Comparison of ENCODE assay signal across 8 cellular contexts in genomic region chr10:58267713-58268453, GRCh38.
DNase-seq lines count a peak whose midpoint lies in the region; ATAC-seq lines count a peak whose summit lies in the region.

Gene IPMK, minus strand, starts transcription at chr10:58267894. Its CDS starts 283 bp downstream, at chr10:58267611.

- peak within 1 kb of the TSS; percentile 99 for H3K4me3 Mint-ChIP-seq in central memory CD8-positive, alpha-beta T cell

- DNase-seq in AG08395 (ENCODE audit: low spot score) (peak; percentile 91), NCI-H345 (lab: John Stamatoyannopoulos, UW) (peak; percentile 88), kidney glomerular epithelial cell (lab: John Stamatoyannopoulos, UW) (peak; percentile 73)
- DNase-seq in activated CD4-positive, CD25-positive, alpha-beta regulatory T cell treated with anti-CD3 and anti-CD28 coated beads, Interleukin-2, amount 50 U/mL, for 72 hours, result peak; percentile 92
- peak; percentile 94 to 95 for DNase-seq in central memory CD8-positive, alpha-beta T cell (ENCODE audit: low spot score in 2 of 2)
- DNase-seq in stimulated activated CD4-positive, alpha-beta T cell treated with anti-CD3 and anti-CD28 coated beads, Interleukin-1b, Interleukin-23, amount 100 ng/mL, for 1 hour (ENCODE audit: low read depth in 2 of 2), result peak; percentile 83 to 85

- H3K36me3 Mint-ChIP-seq in central memory CD8-positive, alpha-beta T cell (ENCODE audit: insufficient read depth), result peaks cover 20% of the 10 kb centered on the region

- peak within 1 kb of the TSS; percentile 98 for H3K27ac Mint-ChIP-seq in central memory CD8-positive, alpha-beta T cell (ENCODE audit: low read depth)

- H3K9me3 Mint-ChIP-seq in central memory CD8-positive, alpha-beta T cell, result no peaks in the 10 kb centered on the region

- H3K27me3 Mint-ChIP-seq in central memory CD8-positive, alpha-beta T cell, result no peaks in the 10 kb centered on the region

- ATAC-seq in GM18907 (IDR thresholded peaks at IDR 0.05; ENCODE audit: unreplicated experiment) (peak; percentile 66), HG03139 (IDR thresholded peaks at IDR 0.05; ENCODE audit: unreplicated experiment) (peak; percentile 58)
- peak; percentile 73 for ATAC-seq in central memory CD8-positive, alpha-beta T cell (replicated peaks; ENCODE audit: extremely low read depth, poor library complexity, severe bottlenecking)

- peaks cover 27% of the 10 kb centered on the region for H3K4me1 Mint-ChIP-seq in central memory CD8-positive, alpha-beta T cell

Comparison
In these comparisons a context has a peak if more than half of its experiments do, and no peak if none do; other contexts are left out.
1. Peak in every context shown above with its lines: DNase-seq and ATAC-seq.